Comparison of ENCODE assay signal across 1 cellular context in the genomic region with DNA sequence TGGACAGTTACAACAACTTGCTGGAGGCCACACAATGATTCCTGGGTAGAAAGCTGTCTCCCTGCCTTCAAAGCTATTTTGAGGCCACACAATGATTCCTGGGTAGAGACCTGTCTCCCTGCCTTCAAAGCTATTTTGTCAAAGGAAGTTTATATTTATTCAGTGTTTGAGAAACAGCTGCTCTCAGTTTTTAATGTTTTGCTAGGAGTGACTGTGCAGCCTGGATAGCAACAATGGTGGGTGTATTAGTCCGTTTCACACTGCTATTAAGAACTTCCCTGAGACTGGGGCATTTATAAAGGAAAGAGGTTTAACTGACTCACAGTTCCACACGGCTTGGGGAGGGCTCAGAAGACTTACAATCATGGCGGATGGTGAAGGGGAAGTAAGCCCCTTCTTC.
TF ChIP-seq lines count a peak whose summit lies in the region.

No MANE protein-coding gene starts in this region.

TF ChIP-seq in HepG2, 621 proteins besides CTCF, POLR2A, EP300 and RAD21 (continued from another document):
- TF ChIP-seq ELF4 (CRISPR knock-in tag; IDR thresholded peaks at IDR 0.05; ENCODE audit: borderline replicate concordance), result no peak
- no peak for TF ChIP-seq TBX2 (CRISPR knock-in tag; IDR thresholded peaks at IDR 0.05; ENCODE audit: borderline replicate concordance)
TF ChIP-seq in HepG2: peak in this region for 1.
